ENCODE assay signal across 8 cellular contexts in the genomic region with DNA sequence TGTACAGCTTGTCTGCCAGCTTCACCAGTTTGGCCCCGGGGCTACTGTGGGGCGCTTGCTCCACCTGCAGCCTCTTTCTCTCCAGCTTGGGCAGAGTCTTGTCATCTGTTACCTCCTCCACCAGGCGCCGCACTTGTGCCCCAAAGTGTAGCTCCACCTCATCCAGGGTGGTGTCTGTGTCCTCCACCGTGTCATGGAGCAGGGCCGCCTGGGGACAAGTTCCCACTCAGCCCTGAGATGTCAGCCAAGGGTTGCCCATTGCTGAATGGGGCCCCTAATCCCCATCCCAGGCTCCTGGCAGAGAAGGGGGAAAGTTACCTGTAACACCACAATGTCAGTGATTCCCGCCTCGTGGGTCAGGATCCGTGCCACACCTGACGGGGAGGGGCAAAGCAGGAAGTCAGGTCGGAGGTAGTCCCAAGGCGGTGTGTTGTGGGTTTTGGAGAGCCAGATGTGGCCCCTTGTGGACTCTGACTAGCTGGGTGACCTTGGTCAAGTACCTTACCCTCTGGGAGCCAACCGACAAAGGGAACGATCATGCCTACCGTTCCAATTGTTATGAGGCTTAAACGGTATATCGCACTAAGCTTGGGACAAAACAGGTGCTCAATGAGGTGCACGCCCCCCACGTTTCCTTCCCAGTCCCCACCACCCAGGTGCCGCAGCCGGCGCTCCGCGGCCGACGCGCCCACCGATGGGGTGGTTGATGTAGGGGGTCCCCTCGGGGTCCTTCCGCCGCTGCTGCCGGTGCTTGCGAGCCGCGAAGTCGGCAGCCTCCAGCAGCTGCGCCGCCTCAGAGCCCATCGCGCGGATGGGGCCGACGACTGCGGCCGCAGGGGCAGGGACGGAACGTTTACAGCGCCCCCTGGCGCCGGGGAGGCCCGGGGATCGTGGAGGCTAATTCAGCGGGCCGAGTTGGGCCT. TPM values are rescaled to one million over a fixed set of nuclear protein-coding genes. Genes with fewer than 3 reads are reported as not detected.
DNase-seq lines count a peak whose midpoint lies in the region; ATAC-seq and TF ChIP-seq lines count a peak whose summit lies in the region.

A gene with protein sequence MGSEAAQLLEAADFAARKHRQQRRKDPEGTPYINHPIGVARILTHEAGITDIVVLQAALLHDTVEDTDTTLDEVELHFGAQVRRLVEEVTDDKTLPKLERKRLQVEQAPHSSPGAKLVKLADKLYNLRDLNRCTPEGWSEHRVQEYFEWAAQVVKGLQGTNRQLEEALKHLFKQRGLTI (minus strand): TSS at position 813 of the 923 bp plus-strand sequence. CDS start 9 bp downstream, at position 804.

- no peaks in the 10 kb centered on the region for H3K9me3 ChIP-seq in BE2C

- ATAC-seq in HG03439 (IDR thresholded peaks at IDR 0.05; ENCODE audit: unreplicated experiment) = peak; percentile 45
- peak; percentile 71 for ATAC-seq in left lobe of liver

- H3K4me3 ChIP-seq in BE2C (ENCODE audit: low read depth, low read length) (peak within 1 kb of the TSS; percentile 95), coronary artery (peak within 1 kb of the TSS; percentile 97)

- no peaks in the 10 kb centered on the region for H3K27me3 ChIP-seq in BE2C

- DNase-seq in BE2C = peak; percentile 94
- peak; percentile 83 for DNase-seq in GM19238 (ENCODE audit: insufficient read length, low spot score)
- peak; percentile 94 to 95 for DNase-seq in NCI-H524 (lab: John Stamatoyannopoulos, UW)
- DNase-seq in activated CD4-positive, alpha-beta T cell treated with anti-CD3 and anti-CD28 coated beads for 48 hours = peak; percentile 95
- DNase-seq in coronary artery (ENCODE audit: low spot score) = peak; percentile 89
- DNase-seq in left lobe of liver (ENCODE audit: low spot score) = peak; percentile 91
- peak; percentile 81 for DNase-seq in stimulated activated CD4-positive, alpha-beta T cell treated with anti-CD3 and anti-CD28 coated beads, Interleukin-2, amount 100 ng/mL, for 4 hours (ENCODE audit: low read depth)

- H3K4me1 ChIP-seq in BE2C = 0 out of 2 replicates have a peak, but pooled peaks cover 3% of the 10 kb centered on the region

- TF ChIP-seq CTCF in BE2C (IDR thresholded peaks at IDR 0.05; ENCODE audit: low read depth, low read length) (peak; percentile 88), coronary artery (IDR thresholded peaks at IDR 0.05) (peak; percentile 85)

- H3K27ac ChIP-seq in coronary artery = peak within 1 kb of the TSS; percentile 59 to 96

- H3K36me3 ChIP-seq in BE2C = no peaks in the 10 kb centered on the region

RNA-seq across cellular contexts. Expression of the gene that starts here (rescaled TPM):
- polyA plus RNA-seq in BE2C (2012; ENCODE audit: insufficient read depth, insufficient read length, low read depth) = 58.6 TPM
- 9.0 TPM for total RNA-seq in left lobe of liver

Comparison
In these comparisons a context has a peak if more than half of its experiments do, and no peak if none do; other contexts are left out.
1. Peak in every context shown above with its lines: DNase-seq, ATAC-seq, H3K4me3 ChIP-seq and H3K27ac ChIP-seq.